13 cellular contexts compared by ENCODE assay signal in the genomic region with DNA sequence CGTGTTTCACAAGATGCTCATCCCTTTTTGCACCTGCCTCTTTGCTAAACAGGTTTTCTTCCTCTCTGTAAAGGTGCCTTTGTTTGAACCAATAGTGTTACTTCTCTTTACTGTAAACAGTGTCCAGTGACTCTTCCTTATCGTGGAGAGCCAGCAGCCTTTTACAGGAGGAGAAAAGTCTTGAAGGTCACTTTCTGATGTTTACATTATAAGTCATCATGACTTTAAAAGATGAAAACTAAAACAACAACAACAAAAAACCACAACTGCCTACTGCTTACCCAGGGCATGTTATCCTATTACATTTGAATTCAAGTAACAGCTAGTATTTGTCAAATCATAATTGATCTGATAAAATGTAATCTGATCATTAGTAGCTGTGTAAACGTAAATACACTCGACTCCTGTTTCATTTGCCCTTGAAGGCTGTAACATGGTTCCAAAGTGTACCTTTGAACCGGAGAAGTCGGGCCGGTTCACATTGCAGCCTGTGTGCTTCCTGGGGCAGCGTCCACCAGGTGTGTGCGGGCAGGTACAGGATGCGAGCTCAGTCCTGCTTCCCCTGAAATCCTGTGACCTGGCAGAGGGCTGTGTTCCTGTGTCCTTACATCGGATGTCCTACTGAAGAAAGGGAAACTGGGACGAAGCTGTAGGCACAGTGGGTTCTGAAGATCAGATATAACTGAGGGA.
DNase-seq lines count a peak whose midpoint lies in the region; ATAC-seq, FAIRE-seq and TF ChIP-seq lines count a peak whose summit lies in the region.
"Had no signal": no experiment of that assay in that cellular context is flagged by ENCODE, and none has a peak within 500 bp of the region (broad histone marks: within the 10 kb centered on the region; RNA-seq: fewer than 3 reads in every experiment).

No MANE protein-coding gene starts in this region.

- H3K9me3 ChIP-seq in kidney (ENCODE audit: control insufficient read depth in 1 of 2, low read length in 2 of 2) = no peaks in the 10 kb centered on the region

- no peaks in the 10 kb centered on the region for H3K36me3 ChIP-seq in kidney (ENCODE audit: control insufficient read depth in 1 of 2, insufficient read depth in 2 of 2, low read length in 2 of 2)

- peak overlapping the region; percentile 33 to 66 for H3K27ac ChIP-seq in kidney (ENCODE audit: low read depth in 2 of 2, low read length in 2 of 2)

- no peak for ATAC-seq in GM18870 (IDR thresholded peaks at IDR 0.05; ENCODE audit: unreplicated experiment)

- DNase-seq in SIG-M5 treated with dmso at 0.1 percent for 504 hours (lab: John Stamatoyannopoulos, UW; ENCODE audit: unreplicated experiment) = peak; percentile 42
- DNase-seq in SIG-M5 (lab: John Stamatoyannopoulos, UW) = no peak
- peak; percentile 94 for DNase-seq in NCI-H748 treated with DMSO at 0.1 percent for 48 hours (lab: John Stamatoyannopoulos, UW)
- DNase-seq in kidney = no peak
- DNase-seq in stimulated activated CD4-positive, alpha-beta T cell treated with anti-CD3 and anti-CD28 coated beads, Interleukin-2, amount 100 ng/mL, for 24 hours = no peak
- no peak for DNase-seq in cortex of kidney (lab: John Stamatoyannopoulos, UW)
- DNase-seq in NCI-H446 treated with DMSO at 0.1 percent for 48 hours (lab: John Stamatoyannopoulos, UW) = no peak
- DNase-seq: activated T-cell treated with anti-CD3 and anti-CD28 coated beads for 4 hours, trophoblast cell had no signal

- H3K4me3 ChIP-seq in kidney (ENCODE audit: low read length in 2 of 2) = peak overlapping the region; percentile 39 to 40

- peaks cover 5 to 7% of the 10 kb centered on the region in 2 donors for H3K4me1 ChIP-seq in kidney (ENCODE audit: control insufficient read depth in 1 of 2, insufficient read depth in 1 of 2, low read depth in 1 of 2, low read length in 2 of 2)

- no peak for FAIRE-seq in kidney (lab: Jason Lieb, UNC)
- FAIRE-seq: islet of Langerhans, RCC 7860, TTC549 had no signal

- intact Hi-C loops in kidney (cut with DNase I) = no loop called here

- peak overlapping the region in 1 of 2 donors; percentile 41 for H3K9ac ChIP-seq in kidney (ENCODE audit: low read length in 2 of 2)

- no peak for TF ChIP-seq CTCF in kidney (IDR thresholded peaks at IDR 0.05; ENCODE audit: borderline replicate concordance, extremely low read depth, insufficient read depth)

Comparison
In these comparisons a context has a peak if more than half of its experiments do, and no peak if none do; other contexts are left out.
1. DNase-seq: peak in SIG-M5 treated with dmso at 0.1 percent for 504 hours (single experiment) and NCI-H748 treated with DMSO at 0.1 percent for 48 hours (single experiment); none in SIG-M5 (single experiment), kidney (single experiment), stimulated activated CD4-positive, alpha-beta T cell treated with anti-CD3 and anti-CD28 coated beads, Interleukin-2, amount 100 ng/mL, for 24 hours (0 of 2), cortex of kidney (single experiment) and NCI-H446 treated with DMSO at 0.1 percent for 48 hours (single experiment).